Comparison of ENCODE assay signal across 20 cellular contexts in the genomic region with DNA sequence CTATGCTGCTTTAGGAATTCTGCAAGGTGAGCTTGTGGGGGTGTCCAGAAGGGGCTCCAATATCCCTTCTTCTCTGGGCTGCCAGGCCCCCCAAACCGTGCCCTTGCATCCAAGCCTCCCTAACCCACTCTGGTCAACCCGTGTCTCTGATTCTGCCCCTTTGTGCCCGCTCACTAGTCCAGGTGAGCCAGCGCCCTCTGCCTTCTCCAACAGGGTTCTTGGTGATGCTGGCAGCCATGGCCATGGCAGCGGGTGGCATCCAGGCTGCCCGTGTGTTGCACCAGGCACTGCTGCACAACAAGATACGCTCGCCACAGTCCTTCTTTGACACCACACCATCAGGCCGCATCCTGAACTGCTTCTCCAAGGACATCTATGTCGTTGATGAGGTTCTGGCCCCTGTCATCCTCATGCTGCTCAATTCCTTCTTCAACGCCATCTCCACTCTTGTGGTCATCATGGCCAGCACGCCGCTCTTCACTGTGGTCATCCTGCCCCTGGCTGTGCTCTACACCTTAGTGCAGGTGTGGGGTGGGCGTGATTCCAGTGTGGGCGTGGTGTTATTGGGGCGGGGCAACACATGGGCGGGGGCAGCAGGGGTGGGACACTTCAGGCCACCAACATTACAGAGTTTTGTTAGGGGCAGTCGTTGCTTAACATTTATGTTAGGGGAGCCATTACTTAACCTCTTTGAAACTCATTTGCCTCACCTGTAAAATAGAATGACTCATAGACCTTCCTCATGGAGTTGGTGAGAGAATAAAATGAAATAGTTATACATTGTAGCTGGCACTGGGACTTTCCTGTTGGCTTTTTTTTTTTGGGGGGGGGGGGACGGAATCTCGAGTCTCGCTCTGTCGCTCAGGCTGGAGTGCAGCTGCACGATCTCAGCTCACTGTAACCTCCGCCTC. TPM values are rescaled to one million over a fixed set of nuclear protein-coding genes. Genes with fewer than 3 reads are reported as not detected.
DNase-seq lines count a peak whose midpoint lies in the region; ATAC-seq and TF ChIP-seq lines count a peak whose summit lies in the region.
"Had no signal": no experiment of that assay in that cellular context is flagged by ENCODE, and none has a peak within 500 bp of the region (broad histone marks: within the 10 kb centered on the region; RNA-seq: fewer than 3 reads in every experiment).

No MANE protein-coding gene starts in this region.

- no peak for TF ChIP-seq RAD21 in liver (IDR thresholded peaks at IDR 0.05)

- no peaks in the 10 kb centered on the region for H3K36me3 Mint-ChIP-seq in natural killer cell
- H3K36me3 Mint-ChIP-seq: CD4-positive, CD25-positive, alpha-beta regulatory T cell had no signal

- 91% methylated on average over 24 of the region's 24 CpGs for WGBS in liver
- 71 to 87% methylated on average over 24 of the region's 24 CpGs for WGBS in sigmoid colon, 2 donors

- H3K36me3 ChIP-seq in H7 (replicated peaks; ENCODE audit: control insufficient read depth, insufficient read depth, low read length) (no peaks in the 10 kb centered on the region), colonic mucosa (no peaks in the 10 kb centered on the region), liver (ENCODE audit: control insufficient read depth in 4 of 4, insufficient read depth in 3 of 4, low read depth in 1 of 4, low read length in 3 of 4) (peaks cover 0 to 20% (median 9%) of the 10 kb centered on the region in 4 donors), sigmoid colon (no peaks in the 10 kb centered on the region)
- H3K36me3 ChIP-seq: SJCRH30 had no signal

- no peaks in the 10 kb centered on the region for H3K9me3 Mint-ChIP-seq in natural killer cell
- H3K9me3 Mint-ChIP-seq: CD4-positive, CD25-positive, alpha-beta regulatory T cell had no signal

- H3K27me3 ChIP-seq in H7 (ENCODE audit: control insufficient read depth, insufficient read depth, low read length) = no peaks in the 10 kb centered on the region
- H3K27me3 ChIP-seq in colonic mucosa = no peaks in the 10 kb centered on the region
- H3K27me3 ChIP-seq in liver (ENCODE audit: control insufficient read depth in 4 of 4, insufficient read depth in 4 of 4, low read length in 3 of 4) = no peaks in the 10 kb centered on the region
- no peaks in the 10 kb centered on the region for H3K27me3 ChIP-seq in sigmoid colon
- H3K27me3 ChIP-seq: Peyer's patch, SJCRH30 had no signal

- no peak overlapping the region for H3K27ac Mint-ChIP-seq in natural killer cell
- H3K27ac Mint-ChIP-seq: IgD-negative memory B cell had no signal

- no peak for TF ChIP-seq POLR2A in sigmoid colon (IDR thresholded peaks at IDR 0.05)

- DNase-seq in H7 (peak; percentile 41), colonic mucosa (peak; percentile 58), sigmoid colon (peak; percentile 56), NCI-H526 treated with DMSO at 0.1 percent for 48 hours (lab: John Stamatoyannopoulos, UW) (no peak), natural killer cell (no peak)
- DNase-seq: AML-193; CD4-positive, CD25-positive, alpha-beta regulatory T cell; DND-41; GDM1; NCI-H1417; NCI-H1930; NCI-H2171; NCI-H446 treated with DMSO at 0.1 percent for 48 hours; NCI-H774; SJCRH30 had no signal

- H3K4me1 ChIP-seq in colonic mucosa (peaks cover 12% of the 10 kb centered on the region), liver (ENCODE audit: control insufficient read depth in 4 of 4, insufficient read depth in 4 of 4, low read length in 3 of 4) (peaks cover 17 to 56% (median 28%) of the 10 kb centered on the region in 4 donors), sigmoid colon (peaks cover 0 to 6% (median 5%) of the 10 kb centered on the region in 4 donors)
- H3K4me1 ChIP-seq: SJCRH30 had no signal

- H3K4me3 Mint-ChIP-seq in natural killer cell = no peak overlapping the region
- H3K4me3 Mint-ChIP-seq: CD4-positive, CD25-positive, alpha-beta regulatory T cell; IgD-negative memory B cell had no signal

- peaks cover 0 to 4% of the 10 kb centered on the region in 2 donors for H3K4me1 Mint-ChIP-seq in natural killer cell

- H3K4me3 ChIP-seq in H7 (ENCODE audit: insufficient read depth, low read depth, low read length) (no peak overlapping the region), colonic mucosa (no peak overlapping the region), liver (ENCODE audit: low read depth in 1 of 3, low read length in 3 of 3) (no peak overlapping the region), sigmoid colon (no peak overlapping the region)
- H3K4me3 ChIP-seq: Peyer's patch, SJCRH30 had no signal

- intact Hi-C loops in colonic mucosa (cut with DNase I) (no loop called here), sigmoid colon (cut with DNase I) (no loop called here), natural killer cell (cut with micrococcal nuclease) (no loop called here)

- peak overlapping the region; percentile 55 for H3K27ac ChIP-seq in colonic mucosa
- peak overlapping the region; percentile 5 to 43 for H3K27ac ChIP-seq in liver (ENCODE audit: low read depth in 1 of 2, low read length in 2 of 2)
- H3K27ac ChIP-seq in sigmoid colon = no peak overlapping the region
- H3K27ac ChIP-seq: SJCRH30 had no signal

- no peak for TF ChIP-seq EP300 in sigmoid colon (IDR thresholded peaks at IDR 0.05)

- H3K9me3 ChIP-seq in colonic mucosa = no peaks in the 10 kb centered on the region
- H3K9me3 ChIP-seq in liver (ENCODE audit: control insufficient read depth in 4 of 4, low read length in 3 of 4) = no peaks in the 10 kb centered on the region
- H3K9me3 ChIP-seq in sigmoid colon = no peaks in the 10 kb centered on the region
- H3K9me3 ChIP-seq: Peyer's patch, SJCRH30 had no signal

- peaks cover 5 to 14% of the 10 kb centered on the region in 2 donors for H3K27me3 Mint-ChIP-seq in natural killer cell (ENCODE audit: low read depth in 2 of 2)
- H3K27me3 Mint-ChIP-seq: CD4-positive, CD25-positive, alpha-beta regulatory T cell had no signal

- ATAC-seq in HG03442 (IDR thresholded peaks at IDR 0.05; ENCODE audit: unreplicated experiment) (no peak), HG03196 (IDR thresholded peaks at IDR 0.05; ENCODE audit: unreplicated experiment) (no peak), natural killer cell (no peak)

- H3K9ac ChIP-seq in colonic mucosa (ENCODE audit: low read depth in 2 of 2, low read length in 2 of 2) = no peak overlapping the region
- H3K9ac ChIP-seq in liver (ENCODE audit: low read depth in 1 of 2, low read length in 2 of 2) = no peak overlapping the region

- TF ChIP-seq CTCF in colonic mucosa (IDR thresholded peaks at IDR 0.05) (no peak), liver (IDR thresholded peaks at IDR 0.05; ENCODE audit: low read depth, low read length, missing input control) (no peak), sigmoid colon (IDR thresholded peaks at IDR 0.05) (no peak), natural killer cell (IDR thresholded peaks at IDR 0.05) (no peak)

TF ChIP-seq in liver, 16 proteins besides CTCF, POLR2A, EP300 and RAD21:
- TF ChIP-seq SP1 (IDR thresholded peaks at IDR 0.05) (no peak), JUND (IDR thresholded peaks at IDR 0.05) (no peak), TAF1 (conservative IDR thresholded peaks at IDR 0.05) (no peak), FOXA1 (IDR thresholded peaks at IDR 0.05) (no peak), EGR1 (IDR thresholded peaks at IDR 0.05; ENCODE audit: low read depth in 2 of 2) (no peak), YY1 (IDR thresholded peaks at IDR 0.05) (no peak)
- TF ChIP-seq, protein P1, sequence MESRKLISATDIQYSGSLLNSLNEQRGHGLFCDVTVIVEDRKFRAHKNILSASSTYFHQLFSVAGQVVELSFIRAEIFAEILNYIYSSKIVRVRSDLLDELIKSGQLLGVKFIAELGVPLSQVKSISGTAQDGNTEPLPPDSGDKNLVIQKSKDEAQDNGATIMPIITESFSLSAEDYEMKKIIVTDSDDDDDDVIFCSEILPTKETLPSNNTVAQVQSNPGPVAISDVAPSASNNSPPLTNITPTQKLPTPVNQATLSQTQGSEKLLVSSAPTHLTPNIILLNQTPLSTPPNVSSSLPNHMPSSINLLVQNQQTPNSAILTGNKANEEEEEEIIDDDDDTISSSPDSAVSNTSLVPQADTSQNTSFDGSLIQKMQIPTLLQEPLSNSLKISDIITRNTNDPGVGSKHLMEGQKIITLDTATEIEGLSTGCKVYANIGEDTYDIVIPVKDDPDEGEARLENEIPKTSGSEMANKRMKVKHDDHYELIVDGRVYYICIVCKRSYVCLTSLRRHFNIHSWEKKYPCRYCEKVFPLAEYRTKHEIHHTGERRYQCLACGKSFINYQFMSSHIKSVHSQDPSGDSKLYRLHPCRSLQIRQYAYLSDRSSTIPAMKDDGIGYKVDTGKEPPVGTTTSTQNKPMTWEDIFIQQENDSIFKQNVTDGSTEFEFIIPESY (IDR thresholded peaks at IDR 0.05) = no peak
- TF ChIP-seq, protein P2, sequence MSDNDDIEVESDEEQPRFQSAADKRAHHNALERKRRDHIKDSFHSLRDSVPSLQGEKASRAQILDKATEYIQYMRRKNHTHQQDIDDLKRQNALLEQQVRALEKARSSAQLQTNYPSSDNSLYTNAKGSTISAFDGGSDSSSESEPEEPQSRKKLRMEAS (IDR thresholded peaks at IDR 0.05) = no peak

RNA-seq across cellular contexts. Expression of a gene that starts 31.4 kb away (rescaled TPM):
- total RNA-seq in H7 (2014; rRNA removed; shearing (Covaris generic)) = 42.0 and 46.0 TPM in 2 replicates
- total RNA-seq in colonic mucosa = 10 to 100 TPM; 20.1 to 25.1 TPM
- total RNA-seq in liver = 10 to 100 TPM; 10.1 to 15.1 TPM
- polyA plus RNA-seq in liver = 1 to 10 TPM; 6.2 to 9.3 TPM
- 10 to 100 TPM; 51.2 to 76.3 (median 63.7) TPM for total RNA-seq in sigmoid colon
- 10 to 100 TPM; 12.3 to 14.4 (median 12.9) TPM for polyA plus RNA-seq in sigmoid colon
- 10 to 100 TPM; 22.1 to 32.0 (median 30.8) TPM for total RNA-seq in natural killer cell

RNA-seq across cellular contexts. Expression of a gene that starts 41.6 kb away (rescaled TPM):
- 0.33 and 0.48 TPM in 2 replicates for total RNA-seq in H7 (2014; rRNA removed; shearing (Covaris generic))
- total RNA-seq in colonic mucosa (100 to 1,000 TPM; 187 to 226 TPM), liver (100 to 1,000 TPM in 1 of 2 donors, 10 to 100 TPM in 1; 10.5 to 197 TPM), sigmoid colon (1 to 10 TPM in 3 of 4 donors, under 1 TPM in 1; 0.71 to 2.6 (median 1.8) TPM), natural killer cell (10 to 100 TPM in 1 of 3 donors, 1 to 10 TPM in 2; 1.6 to 13.2 (median 5.9) TPM)
- polyA plus RNA-seq in liver (10 to 100 TPM; 66.7 to 94.3 TPM), sigmoid colon (10 to 100 TPM; 11.4 to 94.1 (median 12.3) TPM)

RNA-seq across cellular contexts. Expression of a gene that starts 43.1 kb away (rescaled TPM):
- total RNA-seq in H7 (2014; rRNA removed; shearing (Covaris generic)) = 45.4 and 76.9 TPM in 2 replicates
- total RNA-seq in colonic mucosa (10 to 100 TPM; 73.0 to 88.3 TPM), liver (10 to 100 TPM; 26.0 to 26.5 TPM), sigmoid colon (100 to 1,000 TPM in 1 of 4 donors, 10 to 100 TPM in 3; 65.6 to 165 (median 76.2) TPM), natural killer cell (100 to 1,000 TPM; 152 to 213 (median 196) TPM)
- polyA plus RNA-seq in liver (100 to 1,000 TPM in 1 of 2 donors, 10 to 100 TPM in 1; 15.5 to 126 TPM), sigmoid colon (100 to 1,000 TPM in 1 of 3 donors, 10 to 100 TPM in 2; 43.2 to 188 (median 70.8) TPM)

Comparison
In these comparisons a context has a peak if more than half of its experiments do, and no peak if none do; other contexts are left out.
1. DNase-seq: peak in H7 (single experiment), colonic mucosa (single experiment) and sigmoid colon (single experiment); none in NCI-H526 treated with DMSO at 0.1 percent for 48 hours (single experiment) and natural killer cell (single experiment).
2. H3K27ac ChIP-seq: peak in colonic mucosa (single experiment) and liver (2 of 2); none in sigmoid colon (0 of 4).